26 cellular contexts compared by ENCODE assay signal in genomic region chr12:126791122-126791521, GRCh38.
"Had no signal": no experiment of that assay in that cellular context is flagged by ENCODE, and none has a peak within 500 bp of the region (broad histone marks: within the 10 kb centered on the region; RNA-seq: fewer than 3 reads in every experiment).

No MANE protein-coding gene starts in this region.

- H3K4me3 ChIP-seq: ascending aorta, breast epithelium, cardiac muscle cell, coronary artery, dorsolateral prefrontal cortex, gastrocnemius medialis, heart left ventricle had no signal

- H3K4me1 ChIP-seq: ascending aorta, breast epithelium, foreskin keratinocyte, gastrocnemius medialis, heart left ventricle had no signal

- H3K9me3 ChIP-seq: ascending aorta, breast epithelium, gastrocnemius medialis, heart left ventricle had no signal

- H3K27me3 ChIP-seq: ascending aorta, breast epithelium, cardiac muscle cell, foreskin keratinocyte, gastrocnemius medialis, heart left ventricle had no signal

- H3K36me3 ChIP-seq: ascending aorta, breast epithelium, cardiac muscle cell, gastrocnemius medialis, heart left ventricle had no signal

- DNase-seq: activated CD4-positive, alpha-beta memory T cell treated with anti-CD3 and anti-CD28 coated beads for 36 hours; activated CD4-positive, alpha-beta T cell treated with anti-CD3 and anti-CD28 coated beads for 36 hours; activated CD4-positive, alpha-beta T cell treated with anti-CD3 and anti-CD28 coated beads, Interleukin-2, amount 10 ng/mL, durations not matched to agents 24 days and 14 days; activated CD4-positive, CD25-positive, alpha-beta regulatory T cell; activated CD4-positive, CD25-positive, alpha-beta regulatory T cell treated with anti-CD3 and anti-CD28 coated beads, Interleukin-2, amount 50 U/mL, for 72 hours; activated CD8-positive, alpha-beta memory T cell treated with anti-CD3 and anti-CD28 coated beads, Interleukin-2, amount 50 U/mL, for 48 hours; activated gamma-delta T cell; activated naive CD4-positive, alpha-beta T cell; activated naive CD4-positive, alpha-beta T cell treated with anti-CD3 and anti-CD28 coated beads, Interleukin-2, amount 10 ng/mL, durations not matched to agents 7 days and 5 days; activated naive CD8-positive, alpha-beta T cell treated with anti-CD3 and anti-CD28 coated beads, Interleukin-2, amount 10 ng/mL, durations not matched to agents 7 days and 5 days; activated T-cell treated with anti-CD3 and anti-CD28 coated beads for 4 hours; activated T-cell treated with anti-CD3 and anti-CD28 coated beads, Interleukin-2, amount 50 U/mL, for 24 hours; activated T-cell treated with anti-CD3 and anti-CD28 coated beads, Interleukin-2, amount 50 U/mL, for 72 hours; central memory CD4-positive, alpha-beta T cell; dorsolateral prefrontal cortex; effector CD4-positive, alpha-beta T cell; effector memory CD8-positive, alpha-beta T cell; foreskin keratinocyte; gastrocnemius medialis; glutamatergic neuron; heart left ventricle; T-helper 2 cell had no signal
